Comparison of ENCODE assay signal across 1 cellular context in genomic region chr1:13754003-13754402, GRCh38.
TF ChIP-seq lines count a peak whose summit lies in the region.

No MANE protein-coding gene starts in this region.

TF ChIP-seq in GM12878, 131 proteins besides CTCF, POLR2A, EP300 and RAD21 (continued from another document):
- peak; percentile 45; the same call in 1 of the 2 replicates for TF ChIP-seq ATF2 (IDR thresholded peaks at IDR 0.05; ENCODE audit: low read length)
- TF ChIP-seq NR2F1 (conservative IDR thresholded peaks at IDR 0.05), result peak; percentile 62
- no peak for TF ChIP-seq SP1 (IDR thresholded peaks at IDR 0.05; ENCODE audit: low read depth, low read length)
- no peak for TF ChIP-seq ZNF217 (IDR thresholded peaks at IDR 0.05)
- TF ChIP-seq CREB1 (IDR thresholded peaks at IDR 0.05; ENCODE audit: low read depth), result peak; percentile 48; the same call in 1 of the 2 replicates
- no peak for TF ChIP-seq FOS (IDR thresholded peaks at IDR 0.05; ENCODE audit: borderline replicate concordance, extremely low read depth, insufficient read length)
- TF ChIP-seq CBX5 (IDR thresholded peaks at IDR 0.05; ENCODE audit: low read depth), result no peak
- TF ChIP-seq MEF2A (IDR thresholded peaks at IDR 0.05; ENCODE audit: insufficient read depth, low read depth, low read length), result peak; percentile 84
- no peak for TF ChIP-seq HCFC1 (IDR thresholded peaks at IDR 0.05; ENCODE audit: low read length)
- TF ChIP-seq ETV6 (conservative IDR thresholded peaks at IDR 0.05 in 1 of 2, IDR thresholded peaks at IDR 0.05 in 1 of 2; ENCODE audit: borderline replicate concordance in 1 of 2, low read depth in 1 of 2), result peak in 1 of 2 experiments; percentile 63; a peak in 2 of 4 replicates
- TF ChIP-seq FOXM1 (IDR thresholded peaks at IDR 0.05; ENCODE audit: low read depth, low read length), result peak; percentile 45; the same call in 1 of the 2 replicates
- TF ChIP-seq PML (IDR thresholded peaks at IDR 0.05; ENCODE audit: low read length), result no peak
- no peak for TF ChIP-seq MTA3 (IDR thresholded peaks at IDR 0.05; ENCODE audit: borderline replicate concordance, low read length)
- TF ChIP-seq ZNF687 (IDR thresholded peaks at IDR 0.05), result no peak
- TF ChIP-seq ZZZ3 (IDR thresholded peaks at IDR 0.05; ENCODE audit: control insufficient read depth, insufficient read length, low read depth), result no peak
- TF ChIP-seq IKZF2 (IDR thresholded peaks at IDR 0.05), result peak in 1 of 2 experiments; percentile 38; a peak in 2 of 4 replicates
- TF ChIP-seq NFIC (IDR thresholded peaks at IDR 0.05; ENCODE audit: low read depth, low read length), result peak; percentile 57; the same call in 1 of the 2 replicates
- TF ChIP-seq ZNF384 (IDR thresholded peaks at IDR 0.05; ENCODE audit: borderline replicate concordance, low read depth, low read length), result no peak
- peak; percentile 75; the same call in 1 of the 2 replicates for TF ChIP-seq ZBED1 (IDR thresholded peaks at IDR 0.05; ENCODE audit: borderline replicate concordance)
- no peak for TF ChIP-seq PRDM15 (CRISPR knock-in tag; IDR thresholded peaks at IDR 0.05)
- no peak for TF ChIP-seq SUZ12 (IDR thresholded peaks at IDR 0.05; ENCODE audit: unreplicated experiment)
- TF ChIP-seq PAX5 (IDR thresholded peaks at IDR 0.05; ENCODE audit: borderline replicate concordance, low read depth, low read length), result no peak
- TF ChIP-seq EGR1 (IDR thresholded peaks at IDR 0.05; ENCODE audit: borderline replicate concordance in 1 of 2, low read depth in 2 of 2, low read length in 2 of 2), result peak in 1 of 2 experiments; percentile 12; a peak in 1 of 3 replicates
- peak; percentile 19; the same call in 1 of the 2 replicates for TF ChIP-seq ATF7 (IDR thresholded peaks at IDR 0.05; ENCODE audit: low read depth)
- peak; percentile 52 for TF ChIP-seq MEF2B (IDR thresholded peaks at IDR 0.05; ENCODE audit: partially characterized antibody, poor library complexity, severe bottlenecking)
- TF ChIP-seq IRF5 (IDR thresholded peaks at IDR 0.05; ENCODE audit: borderline replicate concordance), result no peak
- no peak for TF ChIP-seq BCL3 (IDR thresholded peaks at IDR 0.05; ENCODE audit: borderline replicate concordance, insufficient read depth, low read depth, low read length, poor library complexity, severe bottlenecking)
